10 cellular contexts compared by ENCODE assay signal in genomic region chr18:9808530-9809241, GRCh38.
DNase-seq lines count a peak whose midpoint lies in the region; ATAC-seq and TF ChIP-seq lines count a peak whose summit lies in the region.
"Had no signal": no experiment of that assay in that cellular context is flagged by ENCODE, and none has a peak within 500 bp of the region (broad histone marks: within the 10 kb centered on the region; RNA-seq: fewer than 3 reads in every experiment).

No MANE protein-coding gene starts in this region.

- TF ChIP-seq CTCF in VCaP (conservative IDR thresholded peaks at IDR 0.05) (no peak), cardiac muscle cell (IDR thresholded peaks at IDR 0.05; ENCODE audit: low read depth, low read length) (no peak)

- 0 out of 2 replicates have a peak overlapping the region, but pooled peaks have one; percentile 4 for H3K27ac ChIP-seq in VCaP
- no peak overlapping the region for H3K27ac ChIP-seq in cardiac muscle cell

- no peaks in the 10 kb centered on the region for H3K9me3 ChIP-seq in cardiac muscle cell (ENCODE audit: low read depth)

- DNase-seq in A172 (ENCODE audit: low spot score) (peak; percentile 34), cardiac muscle cell (ENCODE audit: low read depth in 1 of 2, low spot score in 1 of 2) (peak; percentile 11 to 46), nucleus accumbens (lab: John Stamatoyannopoulos, UW) (peak in 30 of 56 donors; percentile 23 to 58 (median 40)), DMS153 (lab: John Stamatoyannopoulos, UW) (no peak), NCI-H2196 (lab: John Stamatoyannopoulos, UW; ENCODE audit: unreplicated experiment) (no peak), SIG-M5 (lab: John Stamatoyannopoulos, UW) (no peak)
- DNase-seq: erythroblast, NCI-H1092 treated with DMSO at 0.1 percent for 48 hours had no signal

- ATAC-seq in HG02759 (IDR thresholded peaks at IDR 0.05; ENCODE audit: unreplicated experiment), result no peak

- H3K4me3 ChIP-seq in cardiac muscle cell, result no peak overlapping the region

- H3K4me1 ChIP-seq in cardiac muscle cell (ENCODE audit: low read depth), result no peaks in the 10 kb centered on the region

- H3K36me3 ChIP-seq in cardiac muscle cell, result no peaks in the 10 kb centered on the region

- H3K27me3 ChIP-seq in cardiac muscle cell, result no peaks in the 10 kb centered on the region

Comparison
In these comparisons a context has a peak if more than half of its experiments do, and no peak if none do; other contexts are left out.
1. DNase-seq: peak in A172 (single experiment), cardiac muscle cell (2 of 2) and nucleus accumbens (30 of 56); none in DMS153 (single experiment), NCI-H2196 (single experiment) and SIG-M5 (single experiment).